Comparison of ENCODE assay signal across 13 cellular contexts in the genomic region with DNA sequence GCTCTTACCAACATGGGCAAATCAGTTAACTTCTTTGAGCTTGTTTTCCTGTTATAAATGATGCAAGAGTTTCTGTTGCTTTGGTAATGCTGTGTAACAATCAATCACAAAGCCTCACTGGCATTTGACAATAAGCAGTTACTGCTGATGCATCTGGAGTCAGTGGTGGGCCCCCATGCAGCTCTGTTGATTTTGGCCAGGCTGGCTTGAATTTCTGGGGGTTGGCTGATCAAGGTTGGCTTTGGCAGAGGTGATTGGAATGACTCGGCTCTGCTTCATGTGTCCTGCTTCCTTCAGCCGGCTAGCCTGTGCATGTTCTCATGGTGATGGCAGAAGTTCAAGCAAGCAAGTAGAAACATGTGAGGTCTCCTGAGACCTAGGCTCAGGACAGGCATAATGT.
A peak's percentile ranks its signal among the peaks of the same experiment; 100 is the strongest.
DNase-seq lines count a peak whose midpoint lies in the region; ATAC-seq and TF ChIP-seq lines count a peak whose summit lies in the region.
"Had no signal": no experiment of that assay in that cellular context is flagged by ENCODE, and none has a peak within 500 bp of the region (broad histone marks: within the 10 kb centered on the region; RNA-seq: fewer than 3 reads in every experiment).

No MANE protein-coding gene starts in this region.

- ATAC-seq in RWPE2 (ENCODE audit: low read depth) (peak; percentile 91), T-cell (replicated peaks in 1 of 4) (no peak), HG03342 (IDR thresholded peaks at IDR 0.05; ENCODE audit: unreplicated experiment) (no peak)
- ATAC-seq: HCT116 had no signal

- CTCF ChIA-PET in T-cell (lab: Charles Lee), result interaction anchor here in 1 of 2 donors (1.1 kb wide), 1 partner anchor 13 kb away, joined by 3 read pairs; no protein-coding TSS in a partner anchor

- H3K27me3 ChIP-seq in GM23248 (replicated peaks; ENCODE audit: insufficient read depth) (no peaks in the 10 kb centered on the region), RWPE2 (ENCODE audit: insufficient read depth, poor library complexity, severe bottlenecking) (no peaks in the 10 kb centered on the region), fibroblast of lung (ENCODE audit: control insufficient read depth, insufficient read depth, low read length) (no peaks in the 10 kb centered on the region)
- H3K27me3 ChIP-seq: Peyer's patch had no signal

- H3K27me3 Mint-ChIP-seq in activated T-cell treated with anti-CD3 and anti-CD28 coated beads, Interleukin-2, amount 50 U/mL, for 24 hours, result peaks cover 19% of the 10 kb centered on the region
- peaks cover 0 to 8% of the 10 kb centered on the region in 2 donors for H3K27me3 Mint-ChIP-seq in T-cell

- peaks cover 8% of the 10 kb centered on the region for H3K4me1 ChIP-seq in GM23248 (ENCODE audit: insufficient read depth)
- H3K4me1 ChIP-seq in RWPE2 (ENCODE audit: insufficient read depth, poor library complexity, severe bottlenecking), result peaks cover 37% of the 10 kb centered on the region
- no peaks in the 10 kb centered on the region for H3K4me1 ChIP-seq in fibroblast of lung (ENCODE audit: control insufficient read depth, extremely low read depth, insufficient read depth, low read length)
- H3K4me1 ChIP-seq: parathyroid adenoma, Peyer's patch had no signal

- no peak overlapping the region for H2AFZ ChIP-seq in GM23248
- no peak overlapping the region for H2AFZ ChIP-seq in fibroblast of lung (ENCODE audit: low read length)
- H2AFZ ChIP-seq: parathyroid adenoma had no signal

- H3K4me3 ChIP-seq in GM23248, result no peak overlapping the region
- H3K4me3 ChIP-seq in RWPE2 (ENCODE audit: severe bottlenecking), result no peak overlapping the region
- H3K4me3 ChIP-seq in fibroblast of lung (replicated peaks in 1 of 4; ENCODE audit: control extremely low read depth in 1 of 4, insufficient read depth in 1 of 4, low read depth in 3 of 4, low read length in 4 of 4), result no peak overlapping the region
- H3K4me3 ChIP-seq in skeletal muscle cell (ENCODE audit: low read depth, low read length), result no peak overlapping the region
- H3K4me3 ChIP-seq: Peyer's patch had no signal

- H3K27ac ChIP-seq in GM23248, result 0 out of 2 replicates have a peak overlapping the region, but pooled peaks have one; percentile 21
- H3K27ac ChIP-seq in RWPE2 (ENCODE audit: poor library complexity, severe bottlenecking), result peak overlapping the region; percentile 89
- H3K27ac ChIP-seq in fibroblast of lung (ENCODE audit: insufficient read depth, low read length), result no peak overlapping the region
- H3K27ac ChIP-seq: parathyroid adenoma, Peyer's patch had no signal

- no peaks in the 10 kb centered on the region for H3K36me3 ChIP-seq in GM23248 (ENCODE audit: low read depth)
- no peaks in the 10 kb centered on the region for H3K36me3 ChIP-seq in RWPE2 (ENCODE audit: low read depth)
- H3K36me3 ChIP-seq in fibroblast of lung (ENCODE audit: control insufficient read depth, insufficient read depth, low read length), result no peaks in the 10 kb centered on the region
- H3K36me3 ChIP-seq: Peyer's patch had no signal

- no peaks in the 10 kb centered on the region for H3K9me3 ChIP-seq in GM23248 (ENCODE audit: low read depth)
- no peaks in the 10 kb centered on the region for H3K9me3 ChIP-seq in RWPE2 (ENCODE audit: severe bottlenecking)
- H3K9me3 ChIP-seq in fibroblast of lung (ENCODE audit: control insufficient read depth, insufficient read depth, low read depth, low read length), result no peaks in the 10 kb centered on the region
- H3K9me3 ChIP-seq: Peyer's patch had no signal

- no peaks in the 10 kb centered on the region for H3K9me3 Mint-ChIP-seq in activated T-cell treated with anti-CD3 and anti-CD28 coated beads, Interleukin-2, amount 50 U/mL, for 24 hours
- H3K9me3 Mint-ChIP-seq in T-cell, result no peaks in the 10 kb centered on the region

- DNase-seq in GM23248 (peak; percentile 76), RWPE2 (ENCODE audit: low spot score) (peak; percentile 85), fibroblast of lung (ENCODE audit: low read depth in 2 of 2) (peak; percentile 82 to 94), skeletal muscle cell (ENCODE audit: low read depth) (peak; percentile 94), T-cell (no peak), germinal center (ENCODE audit: low spot score) (no peak)
- no peak for DNase-seq in activated T-cell treated with anti-CD3 and anti-CD28 coated beads, Interleukin-2, amount 50 U/mL, for 24 hours
- DNase-seq: NCI-H2029, Peyer's patch, T-helper 9 cell had no signal

- no peaks in the 10 kb centered on the region for H3K9me2 ChIP-seq in GM23248 (ENCODE audit: insufficient read depth)

- H3F3A ChIP-seq in GM23248 (ENCODE audit: insufficient read depth), result no peaks in the 10 kb centered on the region; the same call in 1 of the 2 replicates

- peaks cover 6% of the 10 kb centered on the region for H3K4me1 Mint-ChIP-seq in activated T-cell treated with anti-CD3 and anti-CD28 coated beads, Interleukin-2, amount 50 U/mL, for 24 hours (ENCODE audit: low read depth)
- no peaks in the 10 kb centered on the region for H3K4me1 Mint-ChIP-seq in T-cell

- H3K4me3 Mint-ChIP-seq in activated T-cell treated with anti-CD3 and anti-CD28 coated beads, Interleukin-2, amount 50 U/mL, for 24 hours, result no peak overlapping the region
- no peak overlapping the region for H3K4me3 Mint-ChIP-seq in T-cell

- no peak overlapping the region for H3K27ac Mint-ChIP-seq in activated T-cell treated with anti-CD3 and anti-CD28 coated beads, Interleukin-2, amount 50 U/mL, for 24 hours
- H3K27ac Mint-ChIP-seq in T-cell, result no peak overlapping the region

- H4K20me1 ChIP-seq in GM23248 (ENCODE audit: insufficient read depth) (no peaks in the 10 kb centered on the region), fibroblast of lung (ENCODE audit: control insufficient read depth, extremely low read depth, insufficient read depth, low read length) (no peaks in the 10 kb centered on the region)

- TF ChIP-seq CTCF in RWPE2 (IDR thresholded peaks at IDR 0.05; ENCODE audit: poor library complexity, severe bottlenecking) (no peak), fibroblast of lung (conservative IDR thresholded peaks at IDR 0.05 in 1 of 2, IDR thresholded peaks at IDR 0.05 in 1 of 2; ENCODE audit: low read depth in 1 of 2, low read length in 2 of 2) (no peak)

- no peaks in the 10 kb centered on the region for H3K36me3 Mint-ChIP-seq in activated T-cell treated with anti-CD3 and anti-CD28 coated beads, Interleukin-2, amount 50 U/mL, for 24 hours (ENCODE audit: low read depth)
- H3K36me3 Mint-ChIP-seq in T-cell, result no peaks in the 10 kb centered on the region

- POLR2A ChIA-PET in T-cell (lab: Charles Lee), result no interaction called here

- in situ Hi-C loops in GM23248 (cut with MboI), result no loop called here

- H3K4me2 ChIP-seq in GM23248 (ENCODE audit: unreplicated experiment), result no peak overlapping the region
- no peak overlapping the region for H3K4me2 ChIP-seq in fibroblast of lung (ENCODE audit: extremely low read depth, insufficient read depth, low read length)

- WGBS in GM23248 (ENCODE audit: low coverage in 1 of 2, low lambda C conversion rate in 2 of 2, missing lambda C conversion rate in 2 of 2), 2 experiments, result 0 to 17% methylated on average over 1 to 2 of the region's 2 CpGs

- no peaks in the 10 kb centered on the region for H3K79me2 ChIP-seq in GM23248 (ENCODE audit: insufficient read depth)
- H3K79me2 ChIP-seq in fibroblast of lung (ENCODE audit: control insufficient read depth, insufficient read depth, low read length), result no peaks in the 10 kb centered on the region
- H3K79me2 ChIP-seq: parathyroid adenoma had no signal

- H3K9ac ChIP-seq in GM23248 (no peak overlapping the region), fibroblast of lung (ENCODE audit: insufficient read depth, low read length) (no peak overlapping the region)
- H3K9ac ChIP-seq: parathyroid adenoma had no signal

Comparison
In these comparisons a context has a peak if more than half of its experiments do, and no peak if none do; other contexts are left out.
1. DNase-seq: peak in GM23248 (single experiment), RWPE2 (single experiment), fibroblast of lung (2 of 2) and skeletal muscle cell (single experiment); none in activated T-cell treated with anti-CD3 and anti-CD28 coated beads, Interleukin-2, amount 50 U/mL, for 24 hours (single experiment), T-cell (0 of 34) and germinal center (single experiment).